In genomic region chr12:65208957-65209654, GRCh38 we compare ENCODE assay signal across 16 cellular contexts. TPM values are rescaled to one million over a fixed set of nuclear protein-coding genes. Genes with fewer than 3 reads are reported as not detected.
DNase-seq lines count a peak whose midpoint lies in the region; ATAC-seq and TF ChIP-seq lines count a peak whose summit lies in the region.
"Had no signal": no experiment of that assay in that cellular context is flagged by ENCODE, and none has a peak within 500 bp of the region (broad histone marks: within the 10 kb centered on the region; RNA-seq: fewer than 3 reads in every experiment).

No MANE protein-coding gene starts in this region.

- no peaks in the 10 kb centered on the region for H3K9me3 ChIP-seq in MM.1S (replicated peaks; ENCODE audit: insufficient read depth, low read length)
- H3K9me3 ChIP-seq in hepatocyte (ENCODE audit: low read depth): no peaks in the 10 kb centered on the region
- H3K9me3 ChIP-seq in osteoblast (ENCODE audit: low read depth, low read length): no peaks in the 10 kb centered on the region
- H3K9me3 ChIP-seq: colonic mucosa, SJCRH30, uterus had no signal

- H4K20me1 ChIP-seq in MM.1S (ENCODE audit: insufficient read depth, low read length) (no peaks in the 10 kb centered on the region), hepatocyte (ENCODE audit: insufficient read depth, poor library complexity, severe bottlenecking) (peaks cover 41% of the 10 kb centered on the region), osteoblast (ENCODE audit: insufficient read depth, low read length) (peaks cover 7% of the 10 kb centered on the region)

- H3K4me3 Mint-ChIP-seq in activated CD8-positive, alpha-beta memory T cell treated with anti-CD3 and anti-CD28 coated beads, Interleukin-2, amount 10 ng/mL, durations not matched to agents 7 days and 5 days: peak overlapping the region; percentile 62
- H3K4me3 Mint-ChIP-seq in activated naive CD8-positive, alpha-beta T cell treated with anti-CD3 and anti-CD28 coated beads, Interleukin-2, amount 50 U/mL, for 24 hours: peak overlapping the region; percentile 65
- no peak overlapping the region for H3K4me3 Mint-ChIP-seq in osteocyte (ENCODE audit: unreplicated experiment)

- no peak overlapping the region for H2AFZ ChIP-seq in MM.1S (ENCODE audit: low read length)
- no peak overlapping the region for H2AFZ ChIP-seq in hepatocyte
- H2AFZ ChIP-seq in osteoblast (ENCODE audit: low read length): no peak overlapping the region

- WGBS in hepatocyte (ENCODE audit: low lambda C conversion rate, missing lambda C conversion rate): 76% methylated on average over 3 of the region's 3 CpGs

- H3K4me1 Mint-ChIP-seq in activated CD8-positive, alpha-beta memory T cell treated with anti-CD3 and anti-CD28 coated beads, Interleukin-2, amount 10 ng/mL, durations not matched to agents 7 days and 5 days: peaks cover 44% of the 10 kb centered on the region
- H3K4me1 Mint-ChIP-seq in activated naive CD8-positive, alpha-beta T cell treated with anti-CD3 and anti-CD28 coated beads, Interleukin-2, amount 50 U/mL, for 24 hours: peaks cover 65% of the 10 kb centered on the region
- H3K4me1 Mint-ChIP-seq in osteocyte (ENCODE audit: unreplicated experiment): peaks cover 4% of the 10 kb centered on the region

- H3K27ac Mint-ChIP-seq in activated CD8-positive, alpha-beta memory T cell treated with anti-CD3 and anti-CD28 coated beads, Interleukin-2, amount 10 ng/mL, durations not matched to agents 7 days and 5 days: peak overlapping the region; percentile 90
- peak overlapping the region; percentile 87 for H3K27ac Mint-ChIP-seq in activated naive CD8-positive, alpha-beta T cell treated with anti-CD3 and anti-CD28 coated beads, Interleukin-2, amount 50 U/mL, for 24 hours
- peak overlapping the region; percentile 39 for H3K27ac Mint-ChIP-seq in osteocyte (ENCODE audit: unreplicated experiment)

- H3K4me2 ChIP-seq in MM.1S (ENCODE audit: low read depth, low read length) (peak overlapping the region; percentile 82), hepatocyte (no peak overlapping the region), osteoblast (ENCODE audit: insufficient read depth, low read length) (no peak overlapping the region)

- TF ChIP-seq CTCF in MM.1S (IDR thresholded peaks at IDR 0.05; ENCODE audit: low read length) (no peak), osteocyte (IDR thresholded peaks at IDR 0.05) (no peak), hepatocyte (IDR thresholded peaks at IDR 0.05; ENCODE audit: poor library complexity) (no peak), osteoblast (IDR thresholded peaks at IDR 0.05; ENCODE audit: extremely low read depth, low read depth, low read length) (no peak)

- peak; percentile 47 for ATAC-seq in activated CD8-positive, alpha-beta memory T cell treated with anti-CD3 and anti-CD28 coated beads, Interleukin-2, amount 10 ng/mL, durations not matched to agents 7 days and 5 days
- no peak for ATAC-seq in activated naive CD8-positive, alpha-beta T cell treated with anti-CD3 and anti-CD28 coated beads, Interleukin-2, amount 50 U/mL, for 24 hours
- ATAC-seq in GM21529 (IDR thresholded peaks at IDR 0.05; ENCODE audit: unreplicated experiment): no peak
- ATAC-seq: HCT116 had no signal

- H3K27me3 ChIP-seq in MM.1S (replicated peaks; ENCODE audit: insufficient read depth, low read length) (no peaks in the 10 kb centered on the region), hepatocyte (no peaks in the 10 kb centered on the region), osteoblast (ENCODE audit: insufficient read depth, low read length) (no peaks in the 10 kb centered on the region)
- H3K27me3 ChIP-seq: colonic mucosa, SJCRH30, uterus had no signal

- H3K9me3 Mint-ChIP-seq in activated CD8-positive, alpha-beta memory T cell treated with anti-CD3 and anti-CD28 coated beads, Interleukin-2, amount 10 ng/mL, durations not matched to agents 7 days and 5 days (ENCODE audit: low read depth): no peaks in the 10 kb centered on the region
- H3K9me3 Mint-ChIP-seq in activated naive CD8-positive, alpha-beta T cell treated with anti-CD3 and anti-CD28 coated beads, Interleukin-2, amount 50 U/mL, for 24 hours: no peaks in the 10 kb centered on the region
- H3K9me3 Mint-ChIP-seq in osteocyte (ENCODE audit: unreplicated experiment): no peaks in the 10 kb centered on the region

- CTCF ChIA-PET in activated CD8-positive, alpha-beta memory T cell treated with anti-CD3 and anti-CD28 coated beads, Interleukin-2, amount 10 ng/mL, durations not matched to agents 7 days and 5 days (lab: Charles Lee): interaction anchor here (1.0 to 1.4 kb wide), 3 partner anchors 15 to 40 kb away, joined by 3 to 11 read pairs (median 4); partner anchors contain the start of gene LEMD3

- peaks cover 62% of the 10 kb centered on the region for H3K4me1 ChIP-seq in MM.1S (ENCODE audit: low read length)
- no peaks in the 10 kb centered on the region for H3K4me1 ChIP-seq in hepatocyte (ENCODE audit: insufficient read depth)
- H3K4me1 ChIP-seq in osteoblast (ENCODE audit: insufficient read depth, low read length): no peaks in the 10 kb centered on the region
- H3K4me1 ChIP-seq: uterus had no signal

- H3K9ac ChIP-seq in MM.1S (ENCODE audit: low read length): peak overlapping the region; percentile 20; the same call in 1 of the 2 replicates

- H3K27ac ChIP-seq in MM.1S (ENCODE audit: low read length): peak overlapping the region; percentile 57; the same call in 1 of the 2 replicates
- no peak overlapping the region for H3K27ac ChIP-seq in hepatocyte
- H3K27ac ChIP-seq in osteoblast (ENCODE audit: low read depth, low read length): no peak overlapping the region
- H3K27ac ChIP-seq: colonic mucosa, SJCRH30, uterus had no signal

- H3K79me2 ChIP-seq in MM.1S (ENCODE audit: low read length): peaks cover 96% of the 10 kb centered on the region
- peaks cover 69% of the 10 kb centered on the region for H3K79me2 ChIP-seq in hepatocyte
- H3K79me2 ChIP-seq in osteoblast (ENCODE audit: insufficient read depth, low read length): peaks cover 48% of the 10 kb centered on the region

- H3K36me3 Mint-ChIP-seq in activated CD8-positive, alpha-beta memory T cell treated with anti-CD3 and anti-CD28 coated beads, Interleukin-2, amount 10 ng/mL, durations not matched to agents 7 days and 5 days: peaks cover 48% of the 10 kb centered on the region
- H3K36me3 Mint-ChIP-seq in activated naive CD8-positive, alpha-beta T cell treated with anti-CD3 and anti-CD28 coated beads, Interleukin-2, amount 50 U/mL, for 24 hours (ENCODE audit: low read depth): peaks cover 33% of the 10 kb centered on the region
- peaks cover 10% of the 10 kb centered on the region for H3K36me3 Mint-ChIP-seq in osteocyte (ENCODE audit: unreplicated experiment)

- no peak for DNase-seq in activated CD8-positive, alpha-beta memory T cell treated with anti-CD3 and anti-CD28 coated beads, Interleukin-2, amount 10 ng/mL, durations not matched to agents 7 days and 5 days
- no peak for DNase-seq in activated CD8-positive, alpha-beta memory T cell treated with anti-CD3 and anti-CD28 coated beads, Interleukin-2, amount 50 U/mL, for 48 hours
- DNase-seq in MM.1S (no peak), osteocyte (ENCODE audit: extremely low spot score, unreplicated experiment) (no peak), hepatocyte (ENCODE audit: low spot score) (no peak), osteoblast (ENCODE audit: insufficient read length, low spot score, missing footprints) (no peak)
- DNase-seq in activated naive CD8-positive, alpha-beta T cell treated with anti-CD3 and anti-CD28 coated beads, Interleukin-2, amount 50 U/mL, for 24 hours: no peak
- DNase-seq: activated CD4-positive, alpha-beta T cell treated with anti-CD3 and anti-CD28 coated beads for 4 hours; colonic mucosa; NCI-H146; NCI-H748 treated with DMSO at 0.1 percent for 48 hours; SJCRH30; stimulated activated CD8-positive, alpha-beta memory T cell treated with anti-CD3 and anti-CD28 coated beads, Interleukin-4, amount 100 ng/mL, for 48 hours; uterus had no signal

- no peaks in the 10 kb centered on the region for H3K27me3 Mint-ChIP-seq in activated CD8-positive, alpha-beta memory T cell treated with anti-CD3 and anti-CD28 coated beads, Interleukin-2, amount 10 ng/mL, durations not matched to agents 7 days and 5 days
- H3K27me3 Mint-ChIP-seq in activated naive CD8-positive, alpha-beta T cell treated with anti-CD3 and anti-CD28 coated beads, Interleukin-2, amount 50 U/mL, for 24 hours: no peaks in the 10 kb centered on the region
- H3K27me3 Mint-ChIP-seq in osteocyte (ENCODE audit: unreplicated experiment): no peaks in the 10 kb centered on the region

- H3K9me2 ChIP-seq in MM.1S (replicated peaks; ENCODE audit: insufficient read depth, low read length) (no peaks in the 10 kb centered on the region), hepatocyte (replicated peaks; ENCODE audit: insufficient read depth) (no peaks in the 10 kb centered on the region)

- H3K4me3 ChIP-seq in MM.1S (ENCODE audit: low read length) (peak overlapping the region; percentile 39), hepatocyte (no peak overlapping the region), osteoblast (ENCODE audit: insufficient read depth, low read length) (no peak overlapping the region)
- H3K4me3 ChIP-seq: colonic mucosa, SJCRH30, uterus had no signal

- peaks cover 27% of the 10 kb centered on the region for H3F3A ChIP-seq in MM.1S (ENCODE audit: insufficient read depth, low read length)

- H3K36me3 ChIP-seq in MM.1S (replicated peaks; ENCODE audit: insufficient read depth, low read length): no peaks in the 10 kb centered on the region; the same call in 1 of the 2 replicates
- no peaks in the 10 kb centered on the region for H3K36me3 ChIP-seq in hepatocyte (replicated peaks; ENCODE audit: insufficient read depth, low read depth)
- no peaks in the 10 kb centered on the region for H3K36me3 ChIP-seq in osteoblast (ENCODE audit: insufficient read depth, low read length)
- H3K36me3 ChIP-seq: colonic mucosa had no signal

RNA-seq across cellular contexts. Expression of gene LEMD3, which starts 39.7 kb away (rescaled TPM):
- 10 to 100 TPM; 28.2 to 37.3 TPM for total RNA-seq in activated CD8-positive, alpha-beta memory T cell treated with anti-CD3 and anti-CD28 coated beads, Interleukin-2, amount 10 ng/mL, durations not matched to agents 7 days and 5 days
- total RNA-seq in osteocyte (27.2 and 27.5 TPM in 2 replicates), hepatocyte (34.8 and 51.1 TPM in 2 replicates), osteoblast (21.5 and 27.5 TPM in 2 replicates)
- 15.5 and 17.7 TPM in 2 replicates for polyA plus RNA-seq in hepatocyte

Comparison
In these comparisons a context has a peak if more than half of its experiments do, and no peak if none do; other contexts are left out.
1. H3K27ac Mint-ChIP-seq: peak in every context shown above with its lines; median percentile 90 in activated CD8-positive, alpha-beta memory T cell treated with anti-CD3 and anti-CD28 coated beads, Interleukin-2, amount 10 ng/mL, durations not matched to agents 7 days and 5 days; 87 in activated naive CD8-positive, alpha-beta T cell treated with anti-CD3 and anti-CD28 coated beads, Interleukin-2, amount 50 U/mL, for 24 hours; 39 in osteocyte.